In the genomic region with DNA sequence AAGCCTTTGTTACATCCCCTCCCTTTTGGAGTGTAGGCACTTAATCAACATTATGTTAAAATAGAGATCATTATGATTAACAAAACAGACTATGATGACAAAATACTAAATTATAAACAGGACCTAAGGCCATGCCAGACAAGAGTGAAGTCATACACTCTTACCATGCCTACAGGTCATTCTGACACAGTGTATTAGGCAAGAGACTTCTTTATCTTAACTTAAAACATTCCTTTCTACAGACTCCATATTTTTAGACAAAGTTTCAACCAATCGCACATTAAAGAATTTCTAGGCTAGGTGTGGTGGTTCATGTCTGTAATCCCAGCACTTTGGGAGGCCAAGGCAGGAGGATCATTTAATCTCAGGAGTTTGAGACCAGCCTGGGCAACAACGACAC, we compare ENCODE assay signal across 16 cellular contexts.
DNase-seq lines count a peak whose midpoint lies in the region; ATAC-seq and TF ChIP-seq lines count a peak whose summit lies in the region.
"Had no signal": no experiment of that assay in that cellular context is flagged by ENCODE, and none has a peak within 500 bp of the region (broad histone marks: within the 10 kb centered on the region; RNA-seq: fewer than 3 reads in every experiment).

No MANE protein-coding gene starts in this region.

- no peaks in the 10 kb centered on the region for H3K79me2 ChIP-seq in GM23248 (ENCODE audit: insufficient read depth)

- no peak overlapping the region for H3K4me3 ChIP-seq in GM23248
- no peak overlapping the region for H3K4me3 ChIP-seq in body of pancreas
- no peak overlapping the region for H3K4me3 ChIP-seq in fibroblast of mammary gland (ENCODE audit: control insufficient read depth, low read depth, low read length)
- no peak overlapping the region for H3K4me3 ChIP-seq in left lung
- H3K4me3 ChIP-seq: BLaER1 treated with 17β-estradiol and CSF1 and Interleukin-3, amounts not matched to agents 10 nM and 100 nM; GM12878 had no signal

- H3K4me2 ChIP-seq in GM23248 (ENCODE audit: unreplicated experiment): no peak overlapping the region
- H3K4me2 ChIP-seq: BLaER1 treated with 17β-estradiol and CSF1 and Interleukin-3, amounts not matched to agents 10 nM and 100 nM had no signal

- H3K27me3 Mint-ChIP-seq in activated T-cell treated with anti-CD3 and anti-CD28 coated beads, Interleukin-2, amount 50 U/mL, for 24 hours: peaks cover 5% of the 10 kb centered on the region

- no peaks in the 10 kb centered on the region for H3K9me3 Mint-ChIP-seq in activated T-cell treated with anti-CD3 and anti-CD28 coated beads, Interleukin-2, amount 50 U/mL, for 24 hours

- no peak overlapping the region for H3K4me3 Mint-ChIP-seq in activated T-cell treated with anti-CD3 and anti-CD28 coated beads, Interleukin-2, amount 50 U/mL, for 24 hours
- H3K4me3 Mint-ChIP-seq: CD4-positive, CD25-positive, alpha-beta regulatory T cell; H9 had no signal

- H3K36me3 ChIP-seq in GM23248 (ENCODE audit: low read depth) (no peaks in the 10 kb centered on the region), body of pancreas (replicated peaks in 1 of 2; ENCODE audit: insufficient read depth in 1 of 2, low read depth in 2 of 2) (no peaks in the 10 kb centered on the region), left lung (no peaks in the 10 kb centered on the region)
- H3K36me3 ChIP-seq: BLaER1 treated with 17β-estradiol and CSF1 and Interleukin-3, amounts not matched to agents 10 nM and 100 nM had no signal

- H3K4me1 ChIP-seq in GM23248 (ENCODE audit: insufficient read depth): no peaks in the 10 kb centered on the region
- peaks cover 11% of the 10 kb centered on the region for H3K4me1 ChIP-seq in body of pancreas
- no peaks in the 10 kb centered on the region for H3K4me1 ChIP-seq in left lung

- H3F3A ChIP-seq in GM23248 (ENCODE audit: insufficient read depth): no peaks in the 10 kb centered on the region

- intact Hi-C loops in body of pancreas (cut with DNase I) (no loop called here), left lung (cut with DNase I) (no loop called here), posterior vena cava (cut with DNase I) (no loop called here)

- H3K9ac ChIP-seq in GM23248: no peak overlapping the region
- H3K9ac ChIP-seq: BLaER1 treated with 17β-estradiol and CSF1 and Interleukin-3, amounts not matched to agents 10 nM and 100 nM had no signal

- no peaks in the 10 kb centered on the region for H3K9me2 ChIP-seq in GM23248 (ENCODE audit: insufficient read depth)

- H3K27ac ChIP-seq in GM23248 (no peak overlapping the region), body of pancreas (peak overlapping the region in 1 of 4 donors; percentile 27), left lung (no peak overlapping the region)
- H3K27ac ChIP-seq: BLaER1 treated with 17β-estradiol and CSF1 and Interleukin-3, amounts not matched to agents 10 nM and 100 nM had no signal

- in situ Hi-C loops in GM23248 (cut with MboI): no loop called here

- no peak for TF ChIP-seq POLR2A in body of pancreas (IDR thresholded peaks at IDR 0.05)

- H3K27me3 ChIP-seq in GM23248 (replicated peaks; ENCODE audit: insufficient read depth) (no peaks in the 10 kb centered on the region; the same call in none of the 2 replicates), body of pancreas (no peaks in the 10 kb centered on the region), left lung (peaks cover 0 to under 1% of the 10 kb centered on the region in 2 donors)
- H3K27me3 ChIP-seq: BLaER1 treated with 17β-estradiol and CSF1 and Interleukin-3, amounts not matched to agents 10 nM and 100 nM had no signal

- H3K9me3 ChIP-seq in GM23248 (ENCODE audit: low read depth) (no peaks in the 10 kb centered on the region), body of pancreas (no peaks in the 10 kb centered on the region), left lung (no peaks in the 10 kb centered on the region)

- DNase-seq in GM23248: peak; percentile 15
- DNase-seq in body of pancreas: no peak
- peak; percentile 2 for DNase-seq in fibroblast of mammary gland (ENCODE audit: low read depth)
- no peak for DNase-seq in left lung
- DNase-seq in posterior vena cava (ENCODE audit: low spot score): no peak
- no peak for DNase-seq in activated T-cell treated with anti-CD3 and anti-CD28 coated beads, Interleukin-2, amount 50 U/mL, for 24 hours
- no peak for DNase-seq in MV-4-11 (lab: John Stamatoyannopoulos, UW)
- DNase-seq: ACHN; Calu3; CD4-positive, CD25-positive, alpha-beta regulatory T cell; DMS 273 treated with DMSO at 0.1 percent for 48 hours; GOT3; H9 had no signal

- H4K20me1 ChIP-seq in GM23248 (ENCODE audit: insufficient read depth): no peaks in the 10 kb centered on the region
- H4K20me1 ChIP-seq: BLaER1 treated with 17β-estradiol and CSF1 and Interleukin-3, amounts not matched to agents 10 nM and 100 nM had no signal

- no peaks in the 10 kb centered on the region for H3K4me1 Mint-ChIP-seq in activated T-cell treated with anti-CD3 and anti-CD28 coated beads, Interleukin-2, amount 50 U/mL, for 24 hours (ENCODE audit: low read depth)
- H3K4me1 Mint-ChIP-seq: CD4-positive, CD25-positive, alpha-beta regulatory T cell had no signal

- no peaks in the 10 kb centered on the region for H3K36me3 Mint-ChIP-seq in activated T-cell treated with anti-CD3 and anti-CD28 coated beads, Interleukin-2, amount 50 U/mL, for 24 hours (ENCODE audit: low read depth)
- H3K36me3 Mint-ChIP-seq: CD4-positive, CD25-positive, alpha-beta regulatory T cell had no signal

- H2AFZ ChIP-seq in GM23248: no peak overlapping the region

- 76 to 77% methylated on average over 2 of the region's 2 CpGs for WGBS in GM23248 (ENCODE audit: low coverage in 1 of 2, low lambda C conversion rate in 2 of 2, missing lambda C conversion rate in 2 of 2), 2 experiments
- WGBS in body of pancreas, 2 donors: 60 to 81% methylated on average over 2 of the region's 2 CpGs

- no peak overlapping the region for H3K27ac Mint-ChIP-seq in activated T-cell treated with anti-CD3 and anti-CD28 coated beads, Interleukin-2, amount 50 U/mL, for 24 hours
- H3K27ac Mint-ChIP-seq: H9 had no signal

- ATAC-seq in body of pancreas (peak; percentile 57), left lung (peak; percentile 32), HG02840 (IDR thresholded peaks at IDR 0.05; ENCODE audit: low FRiP score, unreplicated experiment) (no peak)
- ATAC-seq: GM12878 had no signal

- no peak for TF ChIP-seq CTCF in body of pancreas (IDR thresholded peaks at IDR 0.05)
- no peak for TF ChIP-seq CTCF in fibroblast of mammary gland (conservative IDR thresholded peaks at IDR 0.05; ENCODE audit: control insufficient read depth, insufficient read depth, low read depth, low read length)
- TF ChIP-seq CTCF in left lung (IDR thresholded peaks at IDR 0.05): no peak

Comparison
In these comparisons a context has a peak if more than half of its experiments do, and no peak if none do; other contexts are left out.
1. DNase-seq: peak in GM23248 (single experiment) and fibroblast of mammary gland (single experiment); none in body of pancreas (0 of 4), left lung (0 of 2), posterior vena cava (single experiment), activated T-cell treated with anti-CD3 and anti-CD28 coated beads, Interleukin-2, amount 50 U/mL, for 24 hours (single experiment) and MV-4-11 (single experiment).